ENCODE assay signal across 8 cellular contexts in genomic region chr1:75615664-75616435, GRCh38. TPM values are rescaled to one million over a fixed set of nuclear protein-coding genes. Genes with fewer than 3 reads are reported as not detected.
DNase-seq lines count a peak whose midpoint lies in the region; ATAC-seq and TF ChIP-seq lines count a peak whose summit lies in the region.

No MANE protein-coding gene starts in this region.

- intact Hi-C loops in gastrocnemius medialis (cut with DNase I; ENCODE audit: low total_unique reads) = no loop called here

- DNase-seq in COR-L47 (lab: John Stamatoyannopoulos, UW) (peak; percentile 50), NCI-H774 (lab: John Stamatoyannopoulos, UW) (peak; percentile 38), astrocyte of the spinal cord (ENCODE audit: low read depth, low spot score) (peak; percentile 45), iPS DF 6.9 (ENCODE audit: low read depth, low spot score) (no peak), gastrocnemius medialis (no peak), Karpas-422 (no peak), pons (ENCODE audit: low spot score) (no peak)

- H3K9me3 ChIP-seq in iPS DF 6.9 (ENCODE audit: control insufficient read depth, insufficient read depth, low read length) = no peaks in the 10 kb centered on the region
- no peaks in the 10 kb centered on the region for H3K9me3 ChIP-seq in gastrocnemius medialis
- no peaks in the 10 kb centered on the region for H3K9me3 ChIP-seq in Karpas-422 (ENCODE audit: low read length)

- TF ChIP-seq CTCF in astrocyte of the spinal cord (IDR thresholded peaks at IDR 0.05; ENCODE audit: low read depth, low read length) (no peak), gastrocnemius medialis (IDR thresholded peaks at IDR 0.05 in 4 of 5, conservative IDR thresholded peaks at IDR 0.05 in 1 of 5) (no peak)

- H3K36me3 ChIP-seq in iPS DF 6.9 (ENCODE audit: control insufficient read depth, insufficient read depth, low read length) (no peaks in the 10 kb centered on the region), gastrocnemius medialis (no peaks in the 10 kb centered on the region), Karpas-422 (ENCODE audit: insufficient read depth, low read length) (no peaks in the 10 kb centered on the region)

- H3K27ac ChIP-seq in iPS DF 6.9 (ENCODE audit: low read length) (no peak overlapping the region), gastrocnemius medialis (no peak overlapping the region), Karpas-422 (ENCODE audit: low read length) (no peak overlapping the region)

- no peak overlapping the region for H3K9ac ChIP-seq in Karpas-422 (ENCODE audit: low read length)

- H4K20me1 ChIP-seq in Karpas-422 (ENCODE audit: insufficient read depth, low read depth, low read length) = no peaks in the 10 kb centered on the region

- no peak for TF ChIP-seq POLR2A in gastrocnemius medialis (IDR thresholded peaks at IDR 0.05)

- H3K79me2 ChIP-seq in Karpas-422 (ENCODE audit: low read length) = no peaks in the 10 kb centered on the region

- H2AFZ ChIP-seq in Karpas-422 (ENCODE audit: low read length) = no peak overlapping the region

- H3K4me3 ChIP-seq in astrocyte of the spinal cord (ENCODE audit: low read depth, low read length) (peak overlapping the region; percentile 53), iPS DF 6.9 (ENCODE audit: low read length) (peak overlapping the region; percentile 60; the same call in 1 of the 2 replicates), gastrocnemius medialis (peak overlapping the region; percentile 48 to 60 (median 56)), Karpas-422 (ENCODE audit: low read length) (no peak overlapping the region)

- no peaks in the 10 kb centered on the region for H3K4me1 ChIP-seq in iPS DF 6.9 (ENCODE audit: control insufficient read depth, insufficient read depth, low read length)
- peaks cover 14 to 21% of the 10 kb centered on the region in 2 donors for H3K4me1 ChIP-seq in gastrocnemius medialis
- no peaks in the 10 kb centered on the region for H3K4me1 ChIP-seq in Karpas-422 (ENCODE audit: low read length)

- no CpG with 5 or more reads among the region's 72 CpGs for WGBS in iPS DF 6.9 (ENCODE audit: insufficient coverage, insufficient read length)

- in situ Hi-C loops in astrocyte of the spinal cord (cut with HindIII; ENCODE audit: low sequenced_read_pairs) = no loop called here
- in situ Hi-C loops in gastrocnemius medialis (cut with MboI; ENCODE audit: low sequenced_read_pairs in 4 of 4) = loop anchor here in 1 of 4 donors (25.0 kb wide), 1 partner anchor 354 kb away; no protein-coding TSS in a partner anchor

- H3K9me2 ChIP-seq in Karpas-422 (replicated peaks; ENCODE audit: insufficient read depth, low read length) = no peaks in the 10 kb centered on the region

- H3K27me3 ChIP-seq in iPS DF 6.9 (ENCODE audit: control insufficient read depth, insufficient read depth, low read length) = peaks cover 11% of the 10 kb centered on the region; the same call in 1 of the 2 replicates
- H3K27me3 ChIP-seq in gastrocnemius medialis = peaks cover 37 to 67% (median 44%) of the 10 kb centered on the region in 3 donors
- H3K27me3 ChIP-seq in Karpas-422 (ENCODE audit: low read length) = no peaks in the 10 kb centered on the region

- ATAC-seq in GM21786 (IDR thresholded peaks at IDR 0.05; ENCODE audit: unreplicated experiment) (peak; percentile 32), gastrocnemius medialis (peak in 1 of 2 donors; percentile 59)

- H3K4me2 ChIP-seq in Karpas-422 (ENCODE audit: low read depth, low read length, poor library complexity, severe bottlenecking) = no peak overlapping the region

RNA-seq across cellular contexts. Expression of gene SLC44A5, which starts 4.9 kb away (rescaled TPM):
- total RNA-seq in gastrocnemius medialis = under 1 TPM in 2 of 4 donors, not detected in 2; 0.15 to 0.58 TPM
- total RNA-seq in Karpas-422 (2014; rRNA removed; shearing (Covaris generic); ENCODE audit: low replicate concordance) = 0.04 TPM in 1 of 2 replicates, not detected in the other

Comparison
In these comparisons a context has a peak if more than half of its experiments do, and no peak if none do; other contexts are left out.
1. DNase-seq: peak in COR-L47 (single experiment), NCI-H774 (single experiment) and astrocyte of the spinal cord (single experiment); none in iPS DF 6.9 (single experiment), gastrocnemius medialis (0 of 2), Karpas-422 (single experiment) and pons (single experiment).